15 cellular contexts compared by ENCODE assay signal in genomic region chr15:90334304-90334731, GRCh38. TPM values are rescaled to one million over a fixed set of nuclear protein-coding genes. Genes with fewer than 3 reads are reported as not detected.
DNase-seq lines count a peak whose midpoint lies in the region; ATAC-seq and TF ChIP-seq lines count a peak whose summit lies in the region.
"Had no signal": no experiment of that assay in that cellular context is flagged by ENCODE, and none has a peak within 500 bp of the region (broad histone marks: within the 10 kb centered on the region; RNA-seq: fewer than 3 reads in every experiment).

No MANE protein-coding gene starts in this region.

- H3K79me1 ChIP-seq in trophoblast cell (ENCODE audit: low read length): no peaks in the 10 kb centered on the region

- no peaks in the 10 kb centered on the region for H3K27me3 Mint-ChIP-seq in Caco-2 (ENCODE audit: insufficient read depth, unreplicated experiment)
- H3K27me3 Mint-ChIP-seq in glutamatergic neuron (ENCODE audit: unreplicated experiment): no peaks in the 10 kb centered on the region
- H3K27me3 Mint-ChIP-seq in osteocyte (ENCODE audit: unreplicated experiment): no peaks in the 10 kb centered on the region
- H3K27me3 Mint-ChIP-seq: CD4-positive, alpha-beta memory T cell had no signal

- TF ChIP-seq CTCF in Caco-2 (IDR thresholded peaks at IDR 0.05; ENCODE audit: insufficient read depth in 1 of 2, low read depth in 1 of 2, low read length in 1 of 2, severe bottlenecking in 1 of 2, unreplicated experiment in 1 of 2) (no peak), PC-3 (conservative IDR thresholded peaks at IDR 0.05; ENCODE audit: low read depth, low read length) (no peak), esophagus squamous epithelium (IDR thresholded peaks at IDR 0.05) (no peak), glutamatergic neuron (IDR thresholded peaks at IDR 0.05; ENCODE audit: partially characterized antibody, unreplicated experiment) (no peak), OCI-LY7 (conservative IDR thresholded peaks at IDR 0.05; ENCODE audit: low read length) (no peak), osteocyte (IDR thresholded peaks at IDR 0.05) (no peak)

- DNase-seq in Caco-2 (peak; percentile 80 to 82), PC-3 (peak; percentile 34), esophagus squamous epithelium (lab: John Stamatoyannopoulos, UW) (no peak), trophoblast cell (peak; percentile 41 to 71), OCI-M2 (lab: John Stamatoyannopoulos, UW; ENCODE audit: unreplicated experiment) (no peak), glutamatergic neuron (no peak), OCI-LY7 (ENCODE audit: low spot score) (no peak), osteocyte (ENCODE audit: extremely low spot score, unreplicated experiment) (no peak)
- DNase-seq: ACHN; CD4-positive, alpha-beta memory T cell; DMS 273 treated with DMSO at 0.1 percent for 48 hours; NCI-H1105 treated with DMSO at 0.1 percent for 48 hours; NCI-H187; NCI-H2171; NCI-H82 had no signal

- no peak overlapping the region for H3K18ac ChIP-seq in trophoblast cell (ENCODE audit: low read length)

- peak overlapping the region; percentile 59 for H3K4me3 Mint-ChIP-seq in Caco-2 (ENCODE audit: unreplicated experiment)
- no peak overlapping the region for H3K4me3 Mint-ChIP-seq in glutamatergic neuron (ENCODE audit: unreplicated experiment)
- H3K4me3 Mint-ChIP-seq in osteocyte (ENCODE audit: unreplicated experiment): no peak overlapping the region
- H3K4me3 Mint-ChIP-seq: CD4-positive, alpha-beta memory T cell had no signal

- intact Hi-C loops in Caco-2 (cut with micrococcal nuclease; ENCODE audit: unreplicated experiment) (loop anchor here (1.0 to 2.0 kb wide), 3 partner anchors 18 to 79 kb away; partner anchors contain the start of genes IQGAP1 and ZNF774), PC-3 (cut with micrococcal nuclease) (no loop called here), esophagus squamous epithelium (cut with DNase I) (no loop called here), OCI-LY7 (cut with micrococcal nuclease; ENCODE audit: unreplicated experiment) (no loop called here)

- H3K9me3 Mint-ChIP-seq in Caco-2 (ENCODE audit: unreplicated experiment) (no peaks in the 10 kb centered on the region), glutamatergic neuron (ENCODE audit: unreplicated experiment) (peaks cover 2% of the 10 kb centered on the region), osteocyte (ENCODE audit: unreplicated experiment) (no peaks in the 10 kb centered on the region)
- H3K9me3 Mint-ChIP-seq: CD4-positive, alpha-beta memory T cell had no signal

- H3K27me3 ChIP-seq in Caco-2 (replicated peaks; ENCODE audit: control insufficient read depth, insufficient read depth, low read length) (no peaks in the 10 kb centered on the region), PC-3 (ENCODE audit: low read length) (no peaks in the 10 kb centered on the region), esophagus squamous epithelium (no peaks in the 10 kb centered on the region), trophoblast cell (ENCODE audit: insufficient read depth, low read length) (no peaks in the 10 kb centered on the region)

- H2BK5ac ChIP-seq in trophoblast cell (ENCODE audit: low read depth, low read length, poor library complexity): no peak overlapping the region

- H2AFZ ChIP-seq in PC-3 (ENCODE audit: low read length): no peak overlapping the region
- H2AFZ ChIP-seq in trophoblast cell (ENCODE audit: insufficient read depth, low read length, poor library complexity): no peak overlapping the region
- H2AFZ ChIP-seq in OCI-LY7 (ENCODE audit: low read length): no peak overlapping the region

- H3K9me3 ChIP-seq in Caco-2: no peaks in the 10 kb centered on the region
- H3K9me3 ChIP-seq in PC-3 (ENCODE audit: low read length): no peaks in the 10 kb centered on the region
- no peaks in the 10 kb centered on the region for H3K9me3 ChIP-seq in esophagus squamous epithelium
- no peaks in the 10 kb centered on the region for H3K9me3 ChIP-seq in trophoblast cell (ENCODE audit: insufficient read depth, low read depth, low read length)
- no peaks in the 10 kb centered on the region for H3K9me3 ChIP-seq in OCI-LY7 (ENCODE audit: low read length)

- TF ChIP-seq POLR2A in esophagus squamous epithelium (IDR thresholded peaks at IDR 0.05): no peak

- H3K36me3 ChIP-seq in Caco-2 (ENCODE audit: control insufficient read depth, insufficient read depth, low read length) (no peaks in the 10 kb centered on the region), PC-3 (ENCODE audit: low read depth, low read length) (no peaks in the 10 kb centered on the region), esophagus squamous epithelium (no peaks in the 10 kb centered on the region), trophoblast cell (ENCODE audit: control insufficient read depth in 1 of 2, insufficient read depth in 2 of 2, low read length in 2 of 2) (no peaks in the 10 kb centered on the region), OCI-LY7 (ENCODE audit: insufficient read depth, low read length) (no peaks in the 10 kb centered on the region)

- WGBS in esophagus squamous epithelium, 2 donors: 24% methylated on average over 1 to 3 of the region's 3 CpGs
- WGBS in trophoblast cell (ENCODE audit: extremely low coverage, insufficient coverage, insufficient read length): no CpG with 5 or more reads among the region's 3 CpGs

- H3K27ac Mint-ChIP-seq in Caco-2 (ENCODE audit: unreplicated experiment) (peak overlapping the region; percentile 83), glutamatergic neuron (ENCODE audit: unreplicated experiment) (no peak overlapping the region), osteocyte (ENCODE audit: unreplicated experiment) (no peak overlapping the region)
- H3K27ac Mint-ChIP-seq: CD4-positive, alpha-beta memory T cell had no signal

- H3K4me2 ChIP-seq in PC-3 (ENCODE audit: low read length) (no peak overlapping the region), trophoblast cell (ENCODE audit: low read length) (no peak overlapping the region), OCI-LY7 (ENCODE audit: low read length) (no peak overlapping the region)

- H3K4me1 Mint-ChIP-seq in Caco-2 (ENCODE audit: low read depth, unreplicated experiment): peaks cover 24% of the 10 kb centered on the region
- no peaks in the 10 kb centered on the region for H3K4me1 Mint-ChIP-seq in glutamatergic neuron (ENCODE audit: low read depth, unreplicated experiment)
- H3K4me1 Mint-ChIP-seq in osteocyte (ENCODE audit: unreplicated experiment): peaks cover 13% of the 10 kb centered on the region

- H3K9me2 ChIP-seq in PC-3 (replicated peaks; ENCODE audit: low read length) (no peaks in the 10 kb centered on the region), OCI-LY7 (ENCODE audit: insufficient read depth, low read length) (no peaks in the 10 kb centered on the region)

- no TSS peak for BruUV-seq in Caco-2 (replicated peaks; lab: Mats Ljungman, UMichigan)
- BruUV-seq in PC-3 (replicated peaks; lab: Mats Ljungman, UMichigan): no TSS peak
- BruUV-seq in OCI-LY7 (replicated peaks; lab: Mats Ljungman, UMichigan): no TSS peak

- CTCF ChIA-PET in Caco-2 (lab: Charles Lee) (interaction anchor here (0.6 to 1.5 kb wide), 2 partner anchors 133 to 314 kb away, joined by 3 to 4 read pairs; partner anchors contain the start of gene SEMA4B), PC-3 (lab: Charles Lee) (interaction anchor here (0.7 kb wide), 1 partner anchor 61 kb away, joined by 3 read pairs; no protein-coding TSS in a partner anchor), OCI-LY7 (lab: Charles Lee; ENCODE audit: unreplicated experiment) (no interaction called here)

- ATAC-seq in PC-3: no peak

- no peak overlapping the region for H3K14ac ChIP-seq in trophoblast cell (ENCODE audit: low read length)

- H3K23ac ChIP-seq in trophoblast cell (ENCODE audit: low read length): no peak overlapping the region

- H2BK120ac ChIP-seq in trophoblast cell (ENCODE audit: insufficient read depth, low read length, poor library complexity): no peak overlapping the region

- H3K4me3 ChIP-seq in Caco-2 (ENCODE audit: low read depth, low read length) (no peak overlapping the region), PC-3 (ENCODE audit: low read length) (no peak overlapping the region), esophagus squamous epithelium (no peak overlapping the region), trophoblast cell (ENCODE audit: low read depth, low read length) (no peak overlapping the region), OCI-LY7 (ENCODE audit: low read depth, low read length, poor library complexity, severe bottlenecking) (no peak overlapping the region)

- POLR2A ChIA-PET in Caco-2 (lab: Charles Lee) (interaction anchor here (0.6 to 0.7 kb wide), 4 partner anchors 15 to 148 kb away, joined by 4 to 9 read pairs (median 5); partner anchors contain the start of gene IQGAP1), PC-3 (lab: Charles Lee; ENCODE audit: unreplicated experiment) (no interaction called here), OCI-LY7 (lab: Charles Lee) (no interaction called here)

- peaks cover 48% of the 10 kb centered on the region for H3K4me1 ChIP-seq in Caco-2
- peaks cover 36% of the 10 kb centered on the region for H3K4me1 ChIP-seq in PC-3 (ENCODE audit: insufficient read depth, low read length)
- H3K4me1 ChIP-seq in esophagus squamous epithelium: peaks cover 0 to 50% (median 17%) of the 10 kb centered on the region in 3 donors
- peaks cover 2 to 6% of the 10 kb centered on the region in 2 experiments for H3K4me1 ChIP-seq in trophoblast cell (ENCODE audit: control insufficient read depth in 1 of 2, insufficient read depth in 2 of 2, low read length in 2 of 2)
- peaks cover 7% of the 10 kb centered on the region for H3K4me1 ChIP-seq in OCI-LY7 (ENCODE audit: insufficient read depth, low read length, poor library complexity, severe bottlenecking)

- H3K36me3 Mint-ChIP-seq in Caco-2 (ENCODE audit: insufficient read depth, unreplicated experiment): peaks cover 7% of the 10 kb centered on the region
- no peaks in the 10 kb centered on the region for H3K36me3 Mint-ChIP-seq in glutamatergic neuron (ENCODE audit: unreplicated experiment)
- H3K36me3 Mint-ChIP-seq in osteocyte (ENCODE audit: unreplicated experiment): no peaks in the 10 kb centered on the region
- H3K36me3 Mint-ChIP-seq: CD4-positive, alpha-beta memory T cell had no signal

- H4K8ac ChIP-seq in trophoblast cell (ENCODE audit: low read depth, low read length): no peak overlapping the region

- no peak overlapping the region for H4K12ac ChIP-seq in trophoblast cell (ENCODE audit: low read depth, low read length)

- H3K27ac ChIP-seq in PC-3 (ENCODE audit: low read length) (no peak overlapping the region), esophagus squamous epithelium (peak overlapping the region in 3 of 4 donors; percentile 53 to 66 (median 56)), trophoblast cell (ENCODE audit: low read depth, low read length) (no peak overlapping the region), OCI-LY7 (ENCODE audit: low read depth, low read length, poor library complexity, severe bottlenecking) (no peak overlapping the region)

- no peak overlapping the region for H2AK5ac ChIP-seq in trophoblast cell (ENCODE audit: low read length)

- no peak overlapping the region for H4K91ac ChIP-seq in trophoblast cell (ENCODE audit: low read depth, low read length)

- no peaks in the 10 kb centered on the region for H3F3A ChIP-seq in PC-3 (ENCODE audit: low read length, unreplicated experiment)

- no peaks in the 10 kb centered on the region for H3K79me2 ChIP-seq in PC-3 (ENCODE audit: low read length)
- no peaks in the 10 kb centered on the region for H3K79me2 ChIP-seq in trophoblast cell (ENCODE audit: control insufficient read depth, insufficient read depth, low read length, poor library complexity)
- no peaks in the 10 kb centered on the region for H3K79me2 ChIP-seq in OCI-LY7 (ENCODE audit: insufficient read depth, low read depth, low read length)

- no peak overlapping the region for H2BK12ac ChIP-seq in trophoblast cell (ENCODE audit: low read length)

- no peaks in the 10 kb centered on the region for H4K20me1 ChIP-seq in PC-3 (ENCODE audit: low read length)
- H4K20me1 ChIP-seq in OCI-LY7 (ENCODE audit: insufficient read depth, low read length): no peaks in the 10 kb centered on the region

- H3K9ac ChIP-seq in PC-3 (ENCODE audit: low read length) (no peak overlapping the region), trophoblast cell (ENCODE audit: low read length) (no peak overlapping the region)

- H3K4ac ChIP-seq in trophoblast cell (ENCODE audit: low read depth, low read length): no peak overlapping the region

RNA-seq across cellular contexts. Expression of gene ZNF774, which starts 17.8 kb away (rescaled TPM):
- total RNA-seq in Caco-2 (2022) (9.4 and 11.9 TPM in 2 replicates), PC-3 (2014; rRNA removed) (1.1 and 1.9 TPM in 2 replicates), esophagus squamous epithelium (1 to 10 TPM in 3 of 4 donors, under 1 TPM in 1; 0.79 to 9.3 (median 1.8) TPM), glutamatergic neuron (ENCODE audit: unreplicated experiment) (6.7 TPM), OCI-LY7 (2022) (1.3 and 1.6 TPM in 2 replicates), osteocyte (1.6 and 3.1 TPM in 2 replicates)
- 1.9 and 2.3 TPM in 2 replicates for polyA plus RNA-seq in trophoblast cell (2013)
- 0.49 and 1.2 TPM in 2 replicates for total RNA-seq in OCI-LY7 (2014; rRNA removed; shearing (Covaris generic))
- polyA plus RNA-seq: CD4-positive, alpha-beta memory T cell had no signal

RNA-seq across cellular contexts. Expression of gene IQGAP1, which starts 53.7 kb away (rescaled TPM):
- 142 and 150 TPM in 2 replicates for total RNA-seq in Caco-2 (2022)
- total RNA-seq in PC-3 (2014; rRNA removed): 139 and 148 TPM in 2 replicates
- 100 to 1,000 TPM; 181 to 285 (median 193) TPM for total RNA-seq in esophagus squamous epithelium
- 301 and 302 TPM in 2 replicates for polyA plus RNA-seq in trophoblast cell (2013)
- total RNA-seq in glutamatergic neuron (ENCODE audit: unreplicated experiment): 61.1 TPM
- total RNA-seq in OCI-LY7 (2014; rRNA removed; shearing (Covaris generic)): 98.7 and 147 TPM in 2 replicates
- total RNA-seq in OCI-LY7 (2022): 114 and 120 TPM in 2 replicates
- total RNA-seq in osteocyte: 178 TPM in 2 replicates

Comparison
In these comparisons a context has a peak if more than half of its experiments do, and no peak if none do; other contexts are left out.
1. DNase-seq: peak in Caco-2 (2 of 2), PC-3 (single experiment) and trophoblast cell (2 of 2); none in esophagus squamous epithelium (single experiment), OCI-M2 (single experiment), glutamatergic neuron (single experiment), OCI-LY7 (single experiment) and osteocyte (single experiment).
2. H3K27ac ChIP-seq: peak in esophagus squamous epithelium (3 of 4); none in PC-3 (single experiment), trophoblast cell (single experiment) and OCI-LY7 (single experiment).